1 cellular context compared by ENCODE assay signal in genomic region chr16:84484579-84485254, GRCh38.
TF ChIP-seq lines count a peak whose summit lies in the region.

No MANE protein-coding gene starts in this region.

TF ChIP-seq in liver, 16 proteins besides CTCF, POLR2A, EP300 and RAD21 (continued from another document):
- TF ChIP-seq REST (IDR thresholded peaks at IDR 0.05): no peak
